Comparison of ENCODE assay signal across 20 cellular contexts in the genomic region with DNA sequence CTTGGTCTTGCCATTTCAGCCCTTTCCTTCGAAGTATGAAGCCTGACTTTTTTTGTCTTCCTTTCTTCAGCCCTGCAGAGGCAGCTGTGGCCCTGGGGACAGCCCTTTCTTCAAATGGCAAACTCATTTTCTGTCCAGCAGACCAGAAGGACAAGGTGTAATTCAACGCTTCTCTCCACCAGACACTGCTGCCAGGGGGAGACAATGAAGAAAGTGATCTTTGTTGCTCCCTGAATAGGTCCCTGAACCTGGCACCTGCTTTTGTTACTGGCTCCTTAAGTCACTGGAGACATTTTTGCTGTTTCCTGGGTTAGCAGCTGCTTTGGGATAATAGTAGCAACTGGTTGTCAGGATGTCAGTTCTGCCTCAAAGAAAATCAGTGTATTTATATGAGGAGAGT. TPM values are rescaled to one million over a fixed set of nuclear protein-coding genes. Genes with fewer than 3 reads are reported as not detected.
DNase-seq lines count a peak whose midpoint lies in the region; ATAC-seq, FAIRE-seq and TF ChIP-seq lines count a peak whose summit lies in the region.
"Had no signal": no experiment of that assay in that cellular context is flagged by ENCODE, and none has a peak within 500 bp of the region (broad histone marks: within the 10 kb centered on the region; RNA-seq: fewer than 3 reads in every experiment).

No MANE protein-coding gene starts in this region.

- H3K9me3 ChIP-seq in breast epithelium (no peaks in the 10 kb centered on the region), HepG2 (ENCODE audit: low read length) (no peaks in the 10 kb centered on the region), subcutaneous abdominal adipose tissue (ENCODE audit: control insufficient read depth in 5 of 5, low read length in 5 of 5) (no peaks in the 10 kb centered on the region)

- H3K79me2 ChIP-seq in HepG2 (ENCODE audit: insufficient read depth, low read length), result no peaks in the 10 kb centered on the region

- ATAC-seq in HepG2 (no peak), HG02678 (IDR thresholded peaks at IDR 0.05; ENCODE audit: unreplicated experiment) (no peak)
- ATAC-seq: naive thymus-derived CD8-positive, alpha-beta T cell; T-helper 17 cell had no signal

- H3K4me3 ChIP-seq in breast epithelium (no peak overlapping the region), HepG2 (replicated peaks in 1 of 3; ENCODE audit: insufficient read depth in 1 of 3, low read depth in 2 of 3, low read length in 3 of 3) (no peak overlapping the region), subcutaneous abdominal adipose tissue (ENCODE audit: low read depth in 1 of 5, low read length in 5 of 5) (no peak overlapping the region)

- DNase-seq in DMS79 (lab: John Stamatoyannopoulos, UW) (peak; percentile 75), DMS79 treated with DMSO at 0.1 percent for 48 hours (lab: John Stamatoyannopoulos, UW) (no peak), breast epithelium (ENCODE audit: low spot score in 2 of 2) (no peak), HepG2 (ENCODE audit: low spot score) (no peak), kidney tubule cell (ENCODE audit: low spot score) (no peak), HuH-7 (ENCODE audit: low spot score) (no peak)
- DNase-seq: activated CD4-positive, alpha-beta T cell treated with anti-CD3 and anti-CD28 coated beads for 1 hour; activated CD8-positive, alpha-beta memory T cell treated with anti-CD3 and anti-CD28 coated beads, Interleukin-2, amount 50 U/mL, for 48 hours; activated naive CD4-positive, alpha-beta T cell treated with anti-CD3 and anti-CD28 coated beads, Interleukin-2, amount 50 U/mL, for 16 hours; MV-4-11; naive thymus-derived CD8-positive, alpha-beta T cell; NCI-H510A; stimulated activated CD4-positive, alpha-beta T cell treated with anti-CD3 and anti-CD28 coated beads, Interleukin-2, amount 100 ng/mL, for 24 hours; stimulated activated CD8-positive, alpha-beta memory T cell treated with anti-CD3 and anti-CD28 coated beads, Interleukin-4, amount 100 ng/mL, for 48 hours; T-helper 17 cell had no signal

- CTCF ChIA-PET in HepG2 (lab: Yijun Ruan, JAX; ENCODE audit: low intra/inter-chr PET ratio, low total read pairs), result no interaction called here

- POLR2A ChIA-PET in HepG2 (lab: Yijun Ruan, JAX), result interaction anchor here (1.2 kb wide), 1 partner anchor 47 kb away, joined by 3 read pairs; no protein-coding TSS in a partner anchor

- H3K36me3 ChIP-seq in breast epithelium, result no peaks in the 10 kb centered on the region
- no peaks in the 10 kb centered on the region for H3K36me3 ChIP-seq in HepG2 (replicated peaks in 1 of 2; ENCODE audit: control insufficient read depth in 1 of 2, insufficient read depth in 2 of 2, low read length in 2 of 2)
- H3K36me3 ChIP-seq in subcutaneous abdominal adipose tissue (ENCODE audit: control insufficient read depth in 5 of 5, insufficient read depth in 5 of 5, low read length in 5 of 5), result no peaks in the 10 kb centered on the region

- WGBS in HepG2 (ENCODE audit: low lambda C conversion rate), result 93% methylated on average over 2 of the region's 2 CpGs

- H3K9ac ChIP-seq in HepG2 (ENCODE audit: insufficient read depth, low read depth, low read length) (no peak overlapping the region), subcutaneous abdominal adipose tissue (ENCODE audit: low read length in 5 of 5) (no peak overlapping the region)

- FAIRE-seq in HepG2 (lab: Jason Lieb, UNC), result no peak
- FAIRE-seq: bronchial epithelial cell, G401.6 had no signal

- TF ChIP-seq POLR2A in breast epithelium (IDR thresholded peaks at IDR 0.05), result no peak
- no peak for TF ChIP-seq POLR2A in HepG2 (IDR thresholded peaks at IDR 0.05; ENCODE audit: insufficient read depth in 1 of 2, low read depth in 2 of 2, low read length in 2 of 2)

- H2AFZ ChIP-seq in HepG2 (ENCODE audit: low read length), result no peak overlapping the region

- BruUV-seq in HepG2 (replicated peaks; lab: Mats Ljungman, UMichigan), result no TSS peak

- H3K27ac ChIP-seq in breast epithelium (peak overlapping the region; percentile 57 to 92), HepG2 (ENCODE audit: extremely low read length, insufficient read depth, low read length) (no peak overlapping the region), subcutaneous abdominal adipose tissue (ENCODE audit: low read depth, low read length) (peak overlapping the region; percentile 71)
- H3K27ac ChIP-seq: 22Rv1 had no signal

- intact Hi-C loops in breast epithelium (cut with DNase I; ENCODE audit: low total_unique reads), result no loop called here
- intact Hi-C loops in HepG2 (cut with micrococcal nuclease; ENCODE audit: unreplicated experiment), result no loop called here

- no peak for TF ChIP-seq RAD21 in HepG2 (CRISPR knock-in tag; IDR thresholded peaks at IDR 0.05)

- TF ChIP-seq CTCF in breast epithelium (IDR thresholded peaks at IDR 0.05) (no peak), HepG2 (CRISPR knock-in tag; IDR thresholded peaks at IDR 0.05) (no peak)

- H4K20me1 ChIP-seq in HepG2 (ENCODE audit: insufficient read depth, low read length), result no peaks in the 10 kb centered on the region

- in situ Hi-C loops in HepG2 (cut with HindIII; ENCODE audit: extremely low pct_ligation_motif_present, low pct_unique_long_range_greater_than_20kb), result no loop called here

- no peaks in the 10 kb centered on the region for H3K27me3 ChIP-seq in breast epithelium
- H3K27me3 ChIP-seq in HepG2 (ENCODE audit: control insufficient read depth in 1 of 2, insufficient read depth in 2 of 2, low read length in 2 of 2), result no peaks in the 10 kb centered on the region
- H3K27me3 ChIP-seq in subcutaneous abdominal adipose tissue (ENCODE audit: control insufficient read depth in 5 of 5, insufficient read depth in 4 of 5, low read length in 5 of 5), result no peaks in the 10 kb centered on the region

- no peak for TF ChIP-seq EP300 in HepG2 (IDR thresholded peaks at IDR 0.05; ENCODE audit: low read depth in 2 of 2, low read length in 2 of 2)
- no peak for TF ChIP-seq EP300 in HepG2 (CRISPR knock-in tag; IDR thresholded peaks at IDR 0.05; ENCODE audit: borderline replicate concordance)

- no peak overlapping the region for H3K4me2 ChIP-seq in HepG2 (ENCODE audit: low read depth, low read length)

- peaks cover 3 to 36% of the 10 kb centered on the region in 2 donors for H3K4me1 ChIP-seq in breast epithelium
- peaks cover 55% of the 10 kb centered on the region for H3K4me1 ChIP-seq in HepG2 (ENCODE audit: insufficient read depth, low read length)
- peaks cover 7 to 67% (median 54%) of the 10 kb centered on the region in 5 donors for H3K4me1 ChIP-seq in subcutaneous abdominal adipose tissue (ENCODE audit: control insufficient read depth in 5 of 5, insufficient read depth in 5 of 5, low read length in 5 of 5)

TF ChIP-seq in HepG2, 621 proteins besides CTCF, POLR2A, EP300 and RAD21:
- TF ChIP-seq ZNF7 (CRISPR knock-in tag; IDR thresholded peaks at IDR 0.05) (0 out of 2 replicates have a peak, but pooled peaks have one; percentile 6), ZNF580 (CRISPR knock-in tag; IDR thresholded peaks at IDR 0.05; ENCODE audit: borderline replicate concordance, low read depth) (no peak)

RNA-seq across cellular contexts. Expression of gene MACF1, which starts 50.8 kb away (rescaled TPM):
- 100 to 1,000 TPM; 279 to 350 (median 325) TPM for total RNA-seq in breast epithelium
- 56.7 and 65.4 TPM in 2 replicates for total RNA-seq in HepG2 (2016; rRNA removed; fragmentation: Illumina TruSeq; extraction: Trizol)
- total RNA-seq in HepG2 (2016; cell fraction: cytosol; rRNA removed; fragmentation: Illumina TruSeq; extraction: Trizol; ENCODE audit: low read depth), result 7.8 and 9.7 TPM in 2 replicates
- 50.3 and 61.9 TPM in 2 replicates for total RNA-seq in HepG2 (2016; cell fraction: insoluble cytoplasmic fraction; rRNA removed; fragmentation: Illumina TruSeq; extraction: Trizol)
- 18.5 and 20.3 TPM in 2 replicates for total RNA-seq in HepG2 (2016; cell fraction: membrane; rRNA removed; fragmentation: Illumina TruSeq; extraction: Trizol)
- 147 and 164 TPM in 2 replicates for total RNA-seq in HepG2 (2016; cell fraction: nucleus; rRNA removed; fragmentation: Illumina TruSeq; extraction: Trizol)
- polyA plus RNA-seq in HepG2 (2011; rRNA removed), result 36.5 and 36.7 TPM in 2 replicates
- polyA plus RNA-seq in HepG2 (2011; cell fraction: cytosol; rRNA removed), result 13.0 and 16.2 TPM in 2 replicates
- 98.0 and 102 TPM in 2 replicates for polyA plus RNA-seq in HepG2 (2011; cell fraction: nucleus; rRNA removed)
- polyA plus RNA-seq in HepG2 (2012), result 38.1 and 55.9 TPM in 2 replicates
- 3.1 and 3.3 TPM in 2 replicates for polyA plus RNA-seq in HepG2 (2016; cell fraction: cytosol; fragmentation: Illumina TruSeq; extraction: Trizol; ENCODE audit: low read depth)
- 34.7 and 37.3 TPM in 2 replicates for polyA plus RNA-seq in HepG2 (2016; cell fraction: insoluble cytoplasmic fraction; fragmentation: Illumina TruSeq; extraction: Trizol; ENCODE audit: low read depth)
- 5.3 and 6.9 TPM in 2 replicates for polyA plus RNA-seq in HepG2 (2016; cell fraction: membrane; fragmentation: Illumina TruSeq; extraction: Trizol; ENCODE audit: low read depth)
- 102 and 117 TPM in 2 replicates for polyA plus RNA-seq in HepG2 (2016; cell fraction: nucleus; fragmentation: Illumina TruSeq; extraction: Trizol; ENCODE audit: insufficient read depth, low read depth)
- 97.4 and 114 TPM in 2 replicates for polyA minus RNA-seq in HepG2 (2011; rRNA and poly(A)+ RNA removed; ENCODE audit: low replicate concordance)
- 48.6 TPM in 2 replicates for polyA minus RNA-seq in HepG2 (2011; cell fraction: cytosol; rRNA and poly(A)+ RNA removed)
- 406 and 470 TPM in 2 replicates for polyA minus RNA-seq in HepG2 (2011; cell fraction: nucleus; rRNA and poly(A)+ RNA removed)
